Comparison of ENCODE assay signal across 12 cellular contexts in genomic region chr5:125323613-125324012, GRCh38.
"Had no signal": no experiment of that assay in that cellular context is flagged by ENCODE, and none has a peak within 500 bp of the region (broad histone marks: within the 10 kb centered on the region; RNA-seq: fewer than 3 reads in every experiment).

No MANE protein-coding gene starts in this region.

- ATAC-seq: lower lobe of right lung, right cardiac atrium, T-helper 17 cell, WTC11 had no signal

- H3K4me3 ChIP-seq: cardiac muscle cell, lower lobe of right lung, tibial nerve had no signal

- DNase-seq: activated CD4-positive, alpha-beta T cell treated with anti-CD3 and anti-CD28 coated beads, Interleukin-2, amount 10 ng/mL, durations not matched to agents 24 days and 14 days; activated naive CD4-positive, alpha-beta T cell treated with Interleukin-2 at 50 U/mL for 16 hours; cortex of kidney; effector CD8-positive, alpha-beta T cell; lower lobe of right lung; naive B cell; right cardiac atrium; small intestine; T-helper 17 cell had no signal
